17 cellular contexts compared by ENCODE assay signal in genomic region chr4:178205826-178206225, GRCh38.
DNase-seq lines count a peak whose midpoint lies in the region; ATAC-seq and TF ChIP-seq lines count a peak whose summit lies in the region.
"Had no signal": no experiment of that assay in that cellular context is flagged by ENCODE, and none has a peak within 500 bp of the region (broad histone marks: within the 10 kb centered on the region; RNA-seq: fewer than 3 reads in every experiment).

No MANE protein-coding gene starts in this region.

- H3K23ac ChIP-seq in trophoblast cell (ENCODE audit: low read length): no peak overlapping the region

- no peaks in the 10 kb centered on the region for H3K79me1 ChIP-seq in trophoblast cell (ENCODE audit: low read length)

- no peak overlapping the region for H4K8ac ChIP-seq in trophoblast cell (ENCODE audit: low read depth, low read length)

- no peaks in the 10 kb centered on the region for H3K36me3 Mint-ChIP-seq in activated CD8-positive, alpha-beta memory T cell treated with anti-CD3 and anti-CD28 coated beads, Interleukin-2, amount 10 ng/mL, durations not matched to agents 7 days and 5 days

- no peak overlapping the region for H3K27ac Mint-ChIP-seq in activated CD8-positive, alpha-beta memory T cell treated with anti-CD3 and anti-CD28 coated beads, Interleukin-2, amount 10 ng/mL, durations not matched to agents 7 days and 5 days

- H2AK5ac ChIP-seq in trophoblast cell (ENCODE audit: low read length): no peak overlapping the region

- ATAC-seq in PC-3: no peak
- ATAC-seq in activated CD8-positive, alpha-beta memory T cell treated with anti-CD3 and anti-CD28 coated beads, Interleukin-2, amount 10 ng/mL, durations not matched to agents 7 days and 5 days: no peak
- no peak for ATAC-seq in GM19467 (IDR thresholded peaks at IDR 0.05; ENCODE audit: unreplicated experiment)

- no peaks in the 10 kb centered on the region for H3K9me2 ChIP-seq in PC-3 (replicated peaks; ENCODE audit: low read length)
- H3K9me2 ChIP-seq: SK-N-SH had no signal

- in situ Hi-C loops in brain microvascular endothelial cell (cut with HindIII; ENCODE audit: low pct_ligation_motif_present, low sequenced_read_pairs): no loop called here

- H3K9ac ChIP-seq in PC-3 (ENCODE audit: low read length) (no peak overlapping the region), trophoblast cell (ENCODE audit: low read length) (no peak overlapping the region)
- H3K9ac ChIP-seq: SK-N-SH had no signal

- H2BK120ac ChIP-seq in trophoblast cell (ENCODE audit: insufficient read depth, low read length, poor library complexity): no peak overlapping the region

- no peak overlapping the region for H3K27ac ChIP-seq in PC-3 (ENCODE audit: low read length)
- H3K27ac ChIP-seq in trophoblast cell (ENCODE audit: low read depth, low read length): no peak overlapping the region
- H3K27ac ChIP-seq in brain microvascular endothelial cell: no peak overlapping the region

- H2AFZ ChIP-seq in PC-3 (ENCODE audit: low read length) (0 out of 2 replicates have a peak overlapping the region, but pooled peaks have one; percentile 42), trophoblast cell (ENCODE audit: insufficient read depth, low read length, poor library complexity) (no peak overlapping the region)

- H3K9me3 Mint-ChIP-seq in activated CD8-positive, alpha-beta memory T cell treated with anti-CD3 and anti-CD28 coated beads, Interleukin-2, amount 10 ng/mL, durations not matched to agents 7 days and 5 days (ENCODE audit: low read depth): peaks cover 5% of the 10 kb centered on the region

- no peak overlapping the region for H4K91ac ChIP-seq in trophoblast cell (ENCODE audit: low read depth, low read length)

- H3K4ac ChIP-seq in trophoblast cell (ENCODE audit: low read depth, low read length): no peak overlapping the region

- peaks cover 5% of the 10 kb centered on the region; the same call in 1 of the 2 replicates for H3K4me1 ChIP-seq in PC-3 (ENCODE audit: insufficient read depth, low read length)
- no peaks in the 10 kb centered on the region for H3K4me1 ChIP-seq in trophoblast cell (ENCODE audit: control insufficient read depth in 1 of 2, insufficient read depth in 2 of 2, low read length in 2 of 2)

- H2BK5ac ChIP-seq in trophoblast cell (ENCODE audit: low read depth, low read length, poor library complexity): no peak overlapping the region

- DNase-seq in HCEC 1CT: peak; percentile 3
- peak; percentile 39 for DNase-seq in PC-3
- DNase-seq in epithelial cell of esophagus (ENCODE audit: low read depth): peak; percentile 64
- DNase-seq in trophoblast cell: peak; percentile 52 to 83
- no peak for DNase-seq in brain microvascular endothelial cell
- no peak for DNase-seq in activated CD8-positive, alpha-beta memory T cell treated with anti-CD3 and anti-CD28 coated beads, Interleukin-2, amount 10 ng/mL, durations not matched to agents 7 days and 5 days
- no peak for DNase-seq in NCI-H1417 treated with DMSO at 0.1 percent for 48 hours (lab: John Stamatoyannopoulos, UW)
- DNase-seq: ACHN, AML-193, COR-L47, DMS153, Kasumi-1, NCI-H1417, NCI-H1930, NCI-H526 treated with DMSO at 0.1 percent for 48 hours, SK-N-SH had no signal

- H4K20me1 ChIP-seq in PC-3 (ENCODE audit: low read length): no peaks in the 10 kb centered on the region

- H3K36me3 ChIP-seq in PC-3 (ENCODE audit: low read depth, low read length) (no peaks in the 10 kb centered on the region), trophoblast cell (ENCODE audit: control insufficient read depth in 1 of 2, insufficient read depth in 2 of 2, low read length in 2 of 2) (no peaks in the 10 kb centered on the region), brain microvascular endothelial cell (replicated peaks) (no peaks in the 10 kb centered on the region)

- no peak overlapping the region for H3K18ac ChIP-seq in trophoblast cell (ENCODE audit: low read length)

- H3K4me1 Mint-ChIP-seq in activated CD8-positive, alpha-beta memory T cell treated with anti-CD3 and anti-CD28 coated beads, Interleukin-2, amount 10 ng/mL, durations not matched to agents 7 days and 5 days: no peaks in the 10 kb centered on the region

- POLR2A ChIA-PET in PC-3 (lab: Charles Lee; ENCODE audit: unreplicated experiment): no interaction called here

- no peaks in the 10 kb centered on the region for H3K79me2 ChIP-seq in PC-3 (ENCODE audit: low read length)
- H3K79me2 ChIP-seq in trophoblast cell (ENCODE audit: control insufficient read depth, insufficient read depth, low read length, poor library complexity): no peaks in the 10 kb centered on the region

- H3K27me3 ChIP-seq in PC-3 (ENCODE audit: low read length): no peaks in the 10 kb centered on the region
- H3K27me3 ChIP-seq in trophoblast cell (ENCODE audit: insufficient read depth, low read length): no peaks in the 10 kb centered on the region
- no peaks in the 10 kb centered on the region for H3K27me3 ChIP-seq in brain microvascular endothelial cell (replicated peaks)

- no peak overlapping the region for H3K4me3 Mint-ChIP-seq in activated CD8-positive, alpha-beta memory T cell treated with anti-CD3 and anti-CD28 coated beads, Interleukin-2, amount 10 ng/mL, durations not matched to agents 7 days and 5 days

- no peaks in the 10 kb centered on the region for H3F3A ChIP-seq in PC-3 (ENCODE audit: low read length, unreplicated experiment)

- H2BK12ac ChIP-seq in trophoblast cell (ENCODE audit: low read length): no peak overlapping the region

- WGBS in trophoblast cell (ENCODE audit: extremely low coverage, insufficient coverage, insufficient read length): no CpG with 5 or more reads among the region's 1 CpG

- no TSS peak for BruUV-seq in PC-3 (replicated peaks; lab: Mats Ljungman, UMichigan)

- intact Hi-C loops in PC-3 (cut with micrococcal nuclease): no loop called here

- CTCF ChIA-PET in PC-3 (lab: Charles Lee): no interaction called here
- CTCF ChIA-PET in activated CD8-positive, alpha-beta memory T cell treated with anti-CD3 and anti-CD28 coated beads, Interleukin-2, amount 10 ng/mL, durations not matched to agents 7 days and 5 days (lab: Charles Lee): no interaction called here

- H3K4me2 ChIP-seq in PC-3 (ENCODE audit: low read length) (peak overlapping the region; percentile 39; the same call in 1 of the 2 replicates), trophoblast cell (ENCODE audit: low read length) (no peak overlapping the region)
- H3K4me2 ChIP-seq: SK-N-SH had no signal

- no peak overlapping the region for H4K12ac ChIP-seq in trophoblast cell (ENCODE audit: low read depth, low read length)

- H3K27me3 Mint-ChIP-seq in activated CD8-positive, alpha-beta memory T cell treated with anti-CD3 and anti-CD28 coated beads, Interleukin-2, amount 10 ng/mL, durations not matched to agents 7 days and 5 days: no peaks in the 10 kb centered on the region

- TF ChIP-seq CTCF in PC-3 (conservative IDR thresholded peaks at IDR 0.05; ENCODE audit: low read depth, low read length) (no peak), epithelial cell of esophagus (IDR thresholded peaks at IDR 0.05; ENCODE audit: insufficient read depth, low read depth, low read length, missing control alignments) (no peak), brain microvascular endothelial cell (IDR thresholded peaks at IDR 0.05; ENCODE audit: low read depth, low read length, missing control alignments) (no peak)

- no peak overlapping the region for H3K14ac ChIP-seq in trophoblast cell (ENCODE audit: low read length)

- H3K9me3 ChIP-seq in PC-3 (ENCODE audit: low read length) (no peaks in the 10 kb centered on the region), trophoblast cell (ENCODE audit: insufficient read depth, low read depth, low read length) (peaks cover 2% of the 10 kb centered on the region)
- H3K9me3 ChIP-seq: SK-N-SH had no signal

- H3K4me3 ChIP-seq in PC-3 (ENCODE audit: low read length) (no peak overlapping the region), epithelial cell of esophagus (ENCODE audit: low read length) (no peak overlapping the region), trophoblast cell (ENCODE audit: low read depth, low read length) (no peak overlapping the region), brain microvascular endothelial cell (ENCODE audit: low read depth, low read length) (no peak overlapping the region)

Comparison
In these comparisons a context has a peak if more than half of its experiments do, and no peak if none do; other contexts are left out.
1. DNase-seq: peak in HCEC 1CT (single experiment), PC-3 (single experiment), epithelial cell of esophagus (single experiment) and trophoblast cell (2 of 2); none in brain microvascular endothelial cell (single experiment), activated CD8-positive, alpha-beta memory T cell treated with anti-CD3 and anti-CD28 coated beads, Interleukin-2, amount 10 ng/mL, durations not matched to agents 7 days and 5 days (single experiment) and NCI-H1417 treated with DMSO at 0.1 percent for 48 hours (single experiment).